Comparison of ENCODE assay signal across 10 cellular contexts in genomic region chr17:74274060-74274702, GRCh38. TPM values are rescaled to one million over a fixed set of nuclear protein-coding genes. Genes with fewer than 3 reads are reported as not detected.
DNase-seq lines count a peak whose midpoint lies in the region; ATAC-seq, FAIRE-seq and TF ChIP-seq lines count a peak whose summit lies in the region.
"Had no signal": no experiment of that assay in that cellular context is flagged by ENCODE, and none has a peak within 500 bp of the region (broad histone marks: within the 10 kb centered on the region; RNA-seq: fewer than 3 reads in every experiment).

DNAI2 (plus strand) TSS chr17:74274234; CDS start chr17:74281818, 7,584 bp downstream.

- H3K36me3 ChIP-seq in hepatocyte (replicated peaks; ENCODE audit: insufficient read depth, low read depth): no peaks in the 10 kb centered on the region
- H3K36me3 ChIP-seq: adrenal gland had no signal

- peak; percentile 30 for DNase-seq in stimulated activated CD4-positive, alpha-beta T cell treated with anti-CD3 and anti-CD28 coated beads, Interleukin-15, amount 100 ng/mL, for 24 hours
- no peak for DNase-seq in stimulated activated CD4-positive, alpha-beta T cell treated with anti-CD3 and anti-CD28 coated beads, Interleukin-2, amount 100 ng/mL, for 24 hours
- DNase-seq in activated B cell treated with CpG ODN at 0.5 μM for 24 hours (no peak), hepatocyte (ENCODE audit: low spot score) (no peak), type B pancreatic cell (ENCODE audit: extremely low spot score, unreplicated experiment) (no peak), GM12891 (ENCODE audit: insufficient read length, low spot score) (no peak), HCEC 1CT (no peak)

- H3K27me3 Mint-ChIP-seq in activated B cell treated with CpG ODN at 0.5 μM for 24 hours (peaks cover 32% of the 10 kb centered on the region), type B pancreatic cell (peaks cover 40% of the 10 kb centered on the region)

- H3K36me3 Mint-ChIP-seq in activated B cell treated with CpG ODN at 0.5 μM for 24 hours (ENCODE audit: low read depth) (no peaks in the 10 kb centered on the region), type B pancreatic cell (no peaks in the 10 kb centered on the region)

- H3K4me1 Mint-ChIP-seq in activated B cell treated with CpG ODN at 0.5 μM for 24 hours (peaks cover 14% of the 10 kb centered on the region), type B pancreatic cell (ENCODE audit: unreplicated experiment) (peaks cover 39% of the 10 kb centered on the region)

- H3K4me3 Mint-ChIP-seq in activated B cell treated with CpG ODN at 0.5 μM for 24 hours (peak within 1 kb of the TSS; percentile 11), type B pancreatic cell (peak within 1 kb of the TSS; percentile 74)

- H3K4me1 ChIP-seq in hepatocyte (ENCODE audit: insufficient read depth): peaks cover 3% of the 10 kb centered on the region

- H3K9me3 Mint-ChIP-seq in activated B cell treated with CpG ODN at 0.5 μM for 24 hours: no peaks in the 10 kb centered on the region
- H3K9me3 Mint-ChIP-seq in type B pancreatic cell: no peaks in the 10 kb centered on the region

- H3K9me3 ChIP-seq in hepatocyte (ENCODE audit: low read depth): no peaks in the 10 kb centered on the region
- H3K9me3 ChIP-seq: adrenal gland had no signal

- H3K79me2 ChIP-seq in hepatocyte: no peaks in the 10 kb centered on the region

- POLR2A ChIA-PET in activated B cell treated with CpG ODN at 0.5 μM for 24 hours (lab: Charles Lee): no interaction called here

- H3K27ac ChIP-seq in hepatocyte: no peak within 1 kb of the TSS
- H3K27ac ChIP-seq: adrenal gland had no signal

- peak within 1 kb of the TSS; percentile 65 for H3K4me2 ChIP-seq in hepatocyte

- H3K27ac Mint-ChIP-seq in activated B cell treated with CpG ODN at 0.5 μM for 24 hours (no peak within 1 kb of the TSS), type B pancreatic cell (peak within 1 kb of the TSS; percentile 21)

- intact Hi-C loops in activated B cell treated with CpG ODN at 0.5 μM for 24 hours (cut with micrococcal nuclease): no loop called here

- no peaks in the 10 kb centered on the region for H3K9me2 ChIP-seq in hepatocyte (replicated peaks; ENCODE audit: insufficient read depth)

- no peaks in the 10 kb centered on the region for H4K20me1 ChIP-seq in hepatocyte (ENCODE audit: insufficient read depth, poor library complexity, severe bottlenecking)

- no peak for TF ChIP-seq CTCF in activated B cell treated with CpG ODN at 0.5 μM for 24 hours (IDR thresholded peaks at IDR 0.05)
- no peak for TF ChIP-seq CTCF in hepatocyte (IDR thresholded peaks at IDR 0.05; ENCODE audit: poor library complexity)
- no peak for TF ChIP-seq CTCF in type B pancreatic cell (conservative IDR thresholded peaks at IDR 0.05)

- CTCF ChIA-PET in activated B cell treated with CpG ODN at 0.5 μM for 24 hours (lab: Charles Lee): no interaction called here

- TF ChIP-seq POLR2A in GM12891 (IDR thresholded peaks at IDR 0.05; ENCODE audit: low read depth, low read length): no peak

- no peak within 1 kb of the TSS for H2AFZ ChIP-seq in hepatocyte

- FAIRE-seq in GM12891 (lab: Jason Lieb, UNC): no peak

- no peak within 1 kb of the TSS for H3K4me3 ChIP-seq in hepatocyte

- H3K27me3 ChIP-seq in hepatocyte: peaks cover 23% of the 10 kb centered on the region

- 15% methylated on average over 32 of the region's 32 CpGs for WGBS in hepatocyte (ENCODE audit: low lambda C conversion rate, missing lambda C conversion rate)

- ATAC-seq in activated B cell treated with CpG ODN at 0.5 μM for 24 hours (ENCODE audit: low read depth) (peak; percentile 37), HG02571 (IDR thresholded peaks at IDR 0.05; ENCODE audit: unreplicated experiment) (no peak)
- ATAC-seq: Panc1 had no signal

TF ChIP-seq in GM12891, 5 proteins besides CTCF, POLR2A, EP300 and RAD21:
- TF ChIP-seq PAX5 (IDR thresholded peaks at IDR 0.05; ENCODE audit: insufficient read depth, low read length, severe bottlenecking): no peak
- no peak for TF ChIP-seq POLR2AphosphoS5 (IDR thresholded peaks at IDR 0.05; ENCODE audit: low read depth, low read length)
- TF ChIP-seq TAF1 (IDR thresholded peaks at IDR 0.05; ENCODE audit: low read depth, low read length): no peak
- no peak for TF ChIP-seq SPI1 (IDR thresholded peaks at IDR 0.05; ENCODE audit: low read depth, low read length)
- TF ChIP-seq POU2F2 (IDR thresholded peaks at IDR 0.05; ENCODE audit: low read depth, low read length): no peak

RNA-seq across cellular contexts. Expression of gene DNAI2, which starts in this region (rescaled TPM):
- total RNA-seq in activated B cell treated with CpG ODN at 0.5 μM for 24 hours (not detected in 2 replicates), hepatocyte (not detected in 2 replicates), type B pancreatic cell (ENCODE audit: low replicate concordance) (0.21 and 0.87 TPM in 2 replicates)
- not detected in 2 replicates for polyA plus RNA-seq in hepatocyte
- polyA plus RNA-seq in GM12891 (2012; ENCODE audit: low read depth, missing spikeins): 0.33 TPM

Comparison
In these comparisons a context has a peak if more than half of its experiments do, and no peak if none do; other contexts are left out.
1. Peak in ATAC-seq in activated B cell treated with CpG ODN at 0.5 μM for 24 hours; RNA of the gene not detected or under 1 TPM.